Comparison of ENCODE assay signal across 1 cellular context in genomic region chr1:209404577-209404976, GRCh38.
TF ChIP-seq lines count a peak whose summit lies in the region.

No MANE protein-coding gene starts in this region.

TF ChIP-seq in HCT116, 20 proteins besides CTCF, POLR2A, EP300 and RAD21 (continued from another document):
- no peak for TF ChIP-seq ZBTB33 (IDR thresholded peaks at IDR 0.05; ENCODE audit: extremely low read depth, insufficient replicate concordance, low read length)
- TF ChIP-seq ELF1 (IDR thresholded peaks at IDR 0.05; ENCODE audit: borderline replicate concordance, low read depth) = no peak
- TF ChIP-seq, protein P1, sequence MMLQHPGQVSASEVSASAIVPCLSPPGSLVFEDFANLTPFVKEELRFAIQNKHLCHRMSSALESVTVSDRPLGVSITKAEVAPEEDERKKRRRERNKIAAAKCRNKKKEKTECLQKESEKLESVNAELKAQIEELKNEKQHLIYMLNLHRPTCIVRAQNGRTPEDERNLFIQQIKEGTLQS (IDR thresholded peaks at IDR 0.05) = no peak
- peak; percentile 58 for TF ChIP-seq EGR1 (IDR thresholded peaks at IDR 0.05; ENCODE audit: low read depth)
- no peak for TF ChIP-seq POLR2AphosphoS5 (IDR thresholded peaks at IDR 0.05; ENCODE audit: low read depth, low read length)
- no peak for TF ChIP-seq ZFX (IDR thresholded peaks at IDR 0.05)
